In genomic region chr2:240820607-240821428, GRCh38 we compare ENCODE assay signal across 8 cellular contexts. TPM values are rescaled to one million over a fixed set of nuclear protein-coding genes. Genes with fewer than 3 reads are reported as not detected.
A peak's percentile ranks its signal among the peaks of the same experiment; 100 is the strongest.
DNase-seq lines count a peak whose midpoint lies in the region; ATAC-seq and TF ChIP-seq lines count a peak whose summit lies in the region.

No MANE protein-coding gene starts in this region.

- H3K27me3 ChIP-seq in adipocyte (replicated peaks; ENCODE audit: control insufficient read depth, insufficient read depth, low read length) (peaks cover 72% of the 10 kb centered on the region), esophagus squamous epithelium (peaks cover 19 to 97% (median 23%) of the 10 kb centered on the region in 4 donors)

- H3K4me1 Mint-ChIP-seq in Calu3 (ENCODE audit: low read depth, unreplicated experiment), result peaks cover 22% of the 10 kb centered on the region

- H3K4me1 ChIP-seq in adipocyte (ENCODE audit: control insufficient read depth, insufficient read depth, low read length) (no peaks in the 10 kb centered on the region), esophagus squamous epithelium (peaks cover 11 to 30% (median 29%) of the 10 kb centered on the region in 3 donors)

- TF ChIP-seq CTCF in Calu3 (IDR thresholded peaks at IDR 0.05; ENCODE audit: unreplicated experiment) (no peak), esophagus squamous epithelium (IDR thresholded peaks at IDR 0.05) (no peak)

- H3K4me3 Mint-ChIP-seq in Calu3 (ENCODE audit: low read depth, unreplicated experiment), result peak overlapping the region; percentile 92

- H3K36me3 ChIP-seq in adipocyte (ENCODE audit: control insufficient read depth, insufficient read depth, low read length, severe bottlenecking) (no peaks in the 10 kb centered on the region), esophagus squamous epithelium (no peaks in the 10 kb centered on the region)

- H3K9ac ChIP-seq in adipocyte (ENCODE audit: low read length), result no peak overlapping the region

- no peaks in the 10 kb centered on the region for H3K9me3 Mint-ChIP-seq in Calu3 (ENCODE audit: low read depth, unreplicated experiment)

- no peak for TF ChIP-seq POLR2A in esophagus squamous epithelium (IDR thresholded peaks at IDR 0.05)

- CTCF ChIA-PET in Calu3 (lab: Charles Lee), result interaction anchor here (1.0 to 1.1 kb wide), 2 partner anchors 20 to 93 kb away, joined by 3 to 4 read pairs; no protein-coding TSS in a partner anchor

- WGBS in esophagus squamous epithelium, 2 donors, result 0 to 4% methylated on average over 6 to 11 of the region's 64 CpGs

- peak overlapping the region; percentile 89 for H3K27ac Mint-ChIP-seq in Calu3 (ENCODE audit: unreplicated experiment)

- no peak overlapping the region for H3K27ac ChIP-seq in esophagus squamous epithelium

- H3K36me3 Mint-ChIP-seq in Calu3 (ENCODE audit: insufficient read depth, unreplicated experiment), result peaks cover 44% of the 10 kb centered on the region

- intact Hi-C loops in Calu3 (cut with micrococcal nuclease; ENCODE audit: unreplicated experiment) (no loop called here), esophagus squamous epithelium (cut with DNase I) (no loop called here)

- H3K27me3 Mint-ChIP-seq in Calu3 (ENCODE audit: unreplicated experiment), result peaks cover 56% of the 10 kb centered on the region

- DNase-seq in Calu3 (peak; percentile 65), NCI-H2171 (lab: John Stamatoyannopoulos, UW) (peak; percentile 48), adipocyte (ENCODE audit: low read depth) (peak; percentile 23), middle frontal gyrus (ENCODE audit: extremely low spot score, low spot score) (peak; percentile 40), esophagus squamous epithelium (lab: John Stamatoyannopoulos, UW) (no peak), NOMO-1 treated with DMSO at 0.1 percent for 48 hours (lab: John Stamatoyannopoulos, UW; ENCODE audit: unreplicated experiment) (no peak)

- ATAC-seq in HG03439 (IDR thresholded peaks at IDR 0.05; ENCODE audit: unreplicated experiment) (no peak), HG02571 (IDR thresholded peaks at IDR 0.05; ENCODE audit: unreplicated experiment) (no peak)

- H3K4me3 ChIP-seq in adipocyte (ENCODE audit: low read length) (no peak overlapping the region), esophagus squamous epithelium (peak overlapping the region in 2 of 4 donors; percentile 37 to 47)

- peaks cover 15% of the 10 kb centered on the region for H3K9me3 ChIP-seq in adipocyte (ENCODE audit: control insufficient read depth, low read length)
- H3K9me3 ChIP-seq in esophagus squamous epithelium, result peaks cover 0 to 6% (median 0%) of the 10 kb centered on the region in 3 donors

- BruUV-seq in Calu3 (replicated peaks; lab: Mats Ljungman, UMichigan), result TSS peak; percentile 70

RNA-seq across cellular contexts. Expression of gene KIF1A, which starts 0.8 kb away (rescaled TPM):
- 280 and 298 TPM in 2 replicates for total RNA-seq in Calu3 (2022)
- total RNA-seq in esophagus squamous epithelium, result under 1 TPM in 1 of 4 donors, not detected in 3; 0.15 TPM

RNA-seq across cellular contexts. Expression of gene AGXT, which starts 47.8 kb away (rescaled TPM):
- not detected in 2 replicates for total RNA-seq in Calu3 (2022)
- not detected for total RNA-seq in esophagus squamous epithelium

Comparison
In these comparisons a context has a peak if more than half of its experiments do, and no peak if none do; other contexts are left out.
1. DNase-seq: peak in Calu3 (single experiment), NCI-H2171 (single experiment), adipocyte (single experiment) and middle frontal gyrus (single experiment); none in esophagus squamous epithelium (single experiment) and NOMO-1 treated with DMSO at 0.1 percent for 48 hours (single experiment).
2. RNA of gene KIF1A, which starts 0.8 kb away (total RNA-seq): 280 to 298 TPM in Calu3; 0.15 TPM in esophagus squamous epithelium; every median in the first group is over 100 times any median in the second.